ENCODE assay signal across 1 cellular context in the genomic region with DNA sequence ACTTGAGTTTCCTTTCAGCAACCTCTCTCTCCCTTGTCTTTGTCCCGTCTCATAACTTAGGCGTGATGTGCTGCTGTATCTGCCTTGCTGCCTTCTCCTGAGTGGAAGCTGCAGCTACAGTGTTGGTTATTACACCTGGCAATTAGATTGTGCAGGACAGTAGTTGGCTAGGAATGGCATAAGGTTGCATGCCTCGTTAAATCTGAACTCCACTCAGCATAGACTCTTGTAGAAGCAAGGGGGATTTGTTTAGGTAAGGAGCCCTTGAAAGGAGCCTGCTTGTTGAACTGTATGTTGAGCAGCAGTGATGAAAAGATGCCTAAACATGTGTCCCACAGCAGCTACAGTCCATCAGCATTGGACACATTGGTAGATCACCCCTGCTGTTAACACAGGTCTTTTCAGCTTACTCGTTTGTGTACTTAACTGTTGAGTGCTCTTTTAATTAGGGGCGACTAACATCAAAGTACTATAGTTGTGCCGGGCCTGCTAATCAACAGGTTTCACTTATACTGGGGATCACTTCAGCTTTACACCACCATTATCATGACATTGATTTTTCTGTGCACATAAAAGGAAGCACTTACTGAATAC.
TF ChIP-seq lines count a peak whose summit lies in the region.

No MANE protein-coding gene starts in this region.

TF ChIP-seq in HEK293, 187 proteins besides CTCF, POLR2A, EP300 and RAD21 (continued from another document and continues in another):
- TF ChIP-seq, protein P1, sequence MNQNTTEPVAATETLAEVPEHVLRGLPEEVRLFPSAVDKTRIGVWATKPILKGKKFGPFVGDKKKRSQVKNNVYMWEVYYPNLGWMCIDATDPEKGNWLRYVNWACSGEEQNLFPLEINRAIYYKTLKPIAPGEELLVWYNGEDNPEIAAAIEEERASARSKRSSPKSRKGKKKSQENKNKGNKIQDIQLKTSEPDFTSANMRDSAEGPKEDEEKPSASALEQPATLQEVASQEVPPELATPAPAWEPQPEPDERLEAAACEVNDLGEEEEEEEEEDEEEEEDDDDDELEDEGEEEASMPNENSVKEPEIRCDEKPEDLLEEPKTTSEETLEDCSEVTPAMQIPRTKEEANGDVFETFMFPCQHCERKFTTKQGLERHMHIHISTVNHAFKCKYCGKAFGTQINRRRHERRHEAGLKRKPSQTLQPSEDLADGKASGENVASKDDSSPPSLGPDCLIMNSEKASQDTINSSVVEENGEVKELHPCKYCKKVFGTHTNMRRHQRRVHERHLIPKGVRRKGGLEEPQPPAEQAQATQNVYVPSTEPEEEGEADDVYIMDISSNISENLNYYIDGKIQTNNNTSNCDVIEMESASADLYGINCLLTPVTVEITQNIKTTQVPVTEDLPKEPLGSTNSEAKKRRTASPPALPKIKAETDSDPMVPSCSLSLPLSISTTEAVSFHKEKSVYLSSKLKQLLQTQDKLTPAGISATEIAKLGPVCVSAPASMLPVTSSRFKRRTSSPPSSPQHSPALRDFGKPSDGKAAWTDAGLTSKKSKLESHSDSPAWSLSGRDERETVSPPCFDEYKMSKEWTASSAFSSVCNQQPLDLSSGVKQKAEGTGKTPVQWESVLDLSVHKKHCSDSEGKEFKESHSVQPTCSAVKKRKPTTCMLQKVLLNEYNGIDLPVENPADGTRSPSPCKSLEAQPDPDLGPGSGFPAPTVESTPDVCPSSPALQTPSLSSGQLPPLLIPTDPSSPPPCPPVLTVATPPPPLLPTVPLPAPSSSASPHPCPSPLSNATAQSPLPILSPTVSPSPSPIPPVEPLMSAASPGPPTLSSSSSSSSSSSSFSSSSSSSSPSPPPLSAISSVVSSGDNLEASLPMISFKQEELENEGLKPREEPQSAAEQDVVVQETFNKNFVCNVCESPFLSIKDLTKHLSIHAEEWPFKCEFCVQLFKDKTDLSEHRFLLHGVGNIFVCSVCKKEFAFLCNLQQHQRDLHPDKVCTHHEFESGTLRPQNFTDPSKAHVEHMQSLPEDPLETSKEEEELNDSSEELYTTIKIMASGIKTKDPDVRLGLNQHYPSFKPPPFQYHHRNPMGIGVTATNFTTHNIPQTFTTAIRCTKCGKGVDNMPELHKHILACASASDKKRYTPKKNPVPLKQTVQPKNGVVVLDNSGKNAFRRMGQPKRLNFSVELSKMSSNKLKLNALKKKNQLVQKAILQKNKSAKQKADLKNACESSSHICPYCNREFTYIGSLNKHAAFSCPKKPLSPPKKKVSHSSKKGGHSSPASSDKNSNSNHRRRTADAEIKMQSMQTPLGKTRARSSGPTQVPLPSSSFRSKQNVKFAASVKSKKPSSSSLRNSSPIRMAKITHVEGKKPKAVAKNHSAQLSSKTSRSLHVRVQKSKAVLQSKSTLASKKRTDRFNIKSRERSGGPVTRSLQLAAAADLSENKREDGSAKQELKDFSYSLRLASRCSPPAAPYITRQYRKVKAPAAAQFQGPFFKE (tag by site-specific recombination; IDR thresholded peaks at IDR 0.05; ENCODE audit: borderline replicate concordance), result no peak
- TF ChIP-seq, protein P2, sequence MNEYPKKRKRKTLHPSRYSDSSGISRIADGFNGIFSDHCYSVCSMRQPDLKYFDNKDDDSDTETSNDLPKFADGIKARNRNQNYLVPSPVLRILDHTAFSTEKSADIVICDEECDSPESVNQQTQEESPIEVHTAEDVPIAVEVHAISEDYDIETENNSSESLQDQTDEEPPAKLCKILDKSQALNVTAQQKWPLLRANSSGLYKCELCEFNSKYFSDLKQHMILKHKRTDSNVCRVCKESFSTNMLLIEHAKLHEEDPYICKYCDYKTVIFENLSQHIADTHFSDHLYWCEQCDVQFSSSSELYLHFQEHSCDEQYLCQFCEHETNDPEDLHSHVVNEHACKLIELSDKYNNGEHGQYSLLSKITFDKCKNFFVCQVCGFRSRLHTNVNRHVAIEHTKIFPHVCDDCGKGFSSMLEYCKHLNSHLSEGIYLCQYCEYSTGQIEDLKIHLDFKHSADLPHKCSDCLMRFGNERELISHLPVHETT (tag by site-specific recombination; IDR thresholded peaks at IDR 0.05), result no peak
- TF ChIP-seq TCF7L2 (IDR thresholded peaks at IDR 0.05; ENCODE audit: borderline replicate concordance, low read depth, low read length) (peak; percentile 75; the same call in 1 of the 2 replicates), ZFP69B (tag by site-specific recombination; IDR thresholded peaks at IDR 0.05) (no peak), ZNF223 (tag by site-specific recombination; IDR thresholded peaks at IDR 0.05) (no peak), ZNF518A (tag by site-specific recombination; conservative IDR thresholded peaks at IDR 0.05; ENCODE audit: low read depth) (no peak), SALL2 (tag by site-specific recombination; IDR thresholded peaks at IDR 0.05; ENCODE audit: borderline replicate concordance) (no peak), ZNF394 (tag by site-specific recombination; IDR thresholded peaks at IDR 0.05; ENCODE audit: borderline replicate concordance) (no peak), YY1 (tag by site-specific recombination; IDR thresholded peaks at IDR 0.05) (0 out of 2 replicates have a peak, but pooled peaks have one; percentile 8), ZNF621 (tag by site-specific recombination; IDR thresholded peaks at IDR 0.05) (no peak), ZNF140 (tag by site-specific recombination; IDR thresholded peaks at IDR 0.05) (no peak), ZXDB (tag by site-specific recombination; IDR thresholded peaks at IDR 0.05) (no peak), ZNF132 (tag by site-specific recombination; IDR thresholded peaks at IDR 0.05; ENCODE audit: borderline replicate concordance) (no peak), ZNF585B (tag by site-specific recombination; IDR thresholded peaks at IDR 0.05) (no peak), ZNF354C (tag by site-specific recombination; IDR thresholded peaks at IDR 0.05; ENCODE audit: borderline replicate concordance, low read depth) (no peak), RBAK (tag by site-specific recombination; IDR thresholded peaks at IDR 0.05) (no peak), WT1 (tag by site-specific recombination; IDR thresholded peaks at IDR 0.05) (0 out of 2 replicates have a peak, but pooled peaks have one; percentile 51), ZNF561 (tag by site-specific recombination; IDR thresholded peaks at IDR 0.05; ENCODE audit: borderline replicate concordance) (no peak), ZNF426 (tag by site-specific recombination; IDR thresholded peaks at IDR 0.05) (no peak), ZNF221 (tag by site-specific recombination; IDR thresholded peaks at IDR 0.05; ENCODE audit: borderline replicate concordance) (no peak), ZNF175 (tag by site-specific recombination; IDR thresholded peaks at IDR 0.05) (no peak), ZNF341 (tag by site-specific recombination; IDR thresholded peaks at IDR 0.05; ENCODE audit: low read depth) (no peak), GLI2 (tag by site-specific recombination; IDR thresholded peaks at IDR 0.05; ENCODE audit: borderline replicate concordance, low read depth) (no peak), ZIC2 (tag by site-specific recombination; IDR thresholded peaks at IDR 0.05) (peak; percentile 15; the same call in 1 of the 2 replicates), ZNF624 (tag by site-specific recombination; IDR thresholded peaks at IDR 0.05) (no peak), TRIM28 (IDR thresholded peaks at IDR 0.05; ENCODE audit: borderline replicate concordance, low read length) (no peak; the same call in 1 of the 2 replicates), ELK4 (IDR thresholded peaks at IDR 0.05; ENCODE audit: borderline replicate concordance, low read depth, low read length) (no peak)
- TF ChIP-seq, protein P3, sequence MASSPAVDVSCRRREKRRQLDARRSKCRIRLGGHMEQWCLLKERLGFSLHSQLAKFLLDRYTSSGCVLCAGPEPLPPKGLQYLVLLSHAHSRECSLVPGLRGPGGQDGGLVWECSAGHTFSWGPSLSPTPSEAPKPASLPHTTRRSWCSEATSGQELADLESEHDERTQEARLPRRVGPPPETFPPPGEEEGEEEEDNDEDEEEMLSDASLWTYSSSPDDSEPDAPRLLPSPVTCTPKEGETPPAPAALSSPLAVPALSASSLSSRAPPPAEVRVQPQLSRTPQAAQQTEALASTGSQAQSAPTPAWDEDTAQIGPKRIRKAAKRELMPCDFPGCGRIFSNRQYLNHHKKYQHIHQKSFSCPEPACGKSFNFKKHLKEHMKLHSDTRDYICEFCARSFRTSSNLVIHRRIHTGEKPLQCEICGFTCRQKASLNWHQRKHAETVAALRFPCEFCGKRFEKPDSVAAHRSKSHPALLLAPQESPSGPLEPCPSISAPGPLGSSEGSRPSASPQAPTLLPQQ (tag by site-specific recombination; IDR thresholded peaks at IDR 0.05), result no peak
- TF ChIP-seq, protein P4, sequence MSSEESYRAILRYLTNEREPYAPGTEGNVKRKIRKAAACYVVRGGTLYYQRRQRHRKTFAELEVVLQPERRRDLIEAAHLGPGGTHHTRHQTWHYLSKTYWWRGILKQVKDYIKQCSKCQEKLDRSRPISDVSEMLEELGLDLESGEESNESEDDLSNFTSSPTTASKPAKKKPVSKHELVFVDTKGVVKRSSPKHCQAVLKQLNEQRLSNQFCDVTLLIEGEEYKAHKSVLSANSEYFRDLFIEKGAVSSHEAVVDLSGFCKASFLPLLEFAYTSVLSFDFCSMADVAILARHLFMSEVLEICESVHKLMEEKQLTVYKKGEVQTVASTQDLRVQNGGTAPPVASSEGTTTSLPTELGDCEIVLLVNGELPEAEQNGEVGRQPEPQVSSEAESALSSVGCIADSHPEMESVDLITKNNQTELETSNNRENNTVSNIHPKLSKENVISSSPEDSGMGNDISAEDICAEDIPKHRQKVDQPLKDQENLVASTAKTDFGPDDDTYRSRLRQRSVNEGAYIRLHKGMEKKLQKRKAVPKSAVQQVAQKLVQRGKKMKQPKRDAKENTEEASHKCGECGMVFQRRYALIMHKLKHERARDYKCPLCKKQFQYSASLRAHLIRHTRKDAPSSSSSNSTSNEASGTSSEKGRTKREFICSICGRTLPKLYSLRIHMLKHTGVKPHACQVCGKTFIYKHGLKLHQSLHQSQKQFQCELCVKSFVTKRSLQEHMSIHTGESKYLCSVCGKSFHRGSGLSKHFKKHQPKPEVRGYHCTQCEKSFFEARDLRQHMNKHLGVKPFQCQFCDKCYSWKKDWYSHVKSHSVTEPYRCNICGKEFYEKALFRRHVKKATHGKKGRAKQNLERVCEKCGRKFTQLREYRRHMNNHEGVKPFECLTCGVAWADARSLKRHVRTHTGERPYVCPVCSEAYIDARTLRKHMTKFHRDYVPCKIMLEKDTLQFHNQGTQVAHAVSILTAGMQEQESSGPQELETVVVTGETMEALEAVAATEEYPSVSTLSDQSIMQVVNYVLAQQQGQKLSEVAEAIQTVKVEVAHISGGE (tag by site-specific recombination; conservative IDR thresholded peaks at IDR 0.05; ENCODE audit: low read depth), result no peak
- TF ChIP-seq, protein P5, sequence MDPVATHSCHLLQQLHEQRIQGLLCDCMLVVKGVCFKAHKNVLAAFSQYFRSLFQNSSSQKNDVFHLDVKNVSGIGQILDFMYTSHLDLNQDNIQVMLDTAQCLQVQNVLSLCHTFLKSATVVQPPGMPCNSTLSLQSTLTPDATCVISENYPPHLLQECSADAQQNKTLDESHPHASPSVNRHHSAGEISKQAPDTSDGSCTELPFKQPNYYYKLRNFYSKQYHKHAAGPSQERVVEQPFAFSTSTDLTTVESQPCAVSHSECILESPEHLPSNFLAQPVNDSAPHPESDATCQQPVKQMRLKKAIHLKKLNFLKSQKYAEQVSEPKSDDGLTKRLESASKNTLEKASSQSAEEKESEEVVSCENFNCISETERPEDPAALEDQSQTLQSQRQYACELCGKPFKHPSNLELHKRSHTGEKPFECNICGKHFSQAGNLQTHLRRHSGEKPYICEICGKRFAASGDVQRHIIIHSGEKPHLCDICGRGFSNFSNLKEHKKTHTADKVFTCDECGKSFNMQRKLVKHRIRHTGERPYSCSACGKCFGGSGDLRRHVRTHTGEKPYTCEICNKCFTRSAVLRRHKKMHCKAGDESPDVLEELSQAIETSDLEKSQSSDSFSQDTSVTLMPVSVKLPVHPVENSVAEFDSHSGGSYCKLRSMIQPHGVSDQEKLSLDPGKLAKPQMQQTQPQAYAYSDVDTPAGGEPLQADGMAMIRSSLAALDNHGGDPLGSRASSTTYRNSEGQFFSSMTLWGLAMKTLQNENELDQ (tag by site-specific recombination; IDR thresholded peaks at IDR 0.05; ENCODE audit: low read depth), result no peak
